ENCODE assay signal across 19 cellular contexts in genomic region chr2:38783586-38783985, GRCh38. TPM values are rescaled to one million over a fixed set of nuclear protein-coding genes. Genes with fewer than 3 reads are reported as not detected.
A peak's percentile ranks its signal among the peaks of the same experiment; 100 is the strongest.
DNase-seq lines count a peak whose midpoint lies in the region; ATAC-seq and TF ChIP-seq lines count a peak whose summit lies in the region.
"Had no signal": no experiment of that assay in that cellular context is flagged by ENCODE, and none has a peak within 500 bp of the region (broad histone marks: within the 10 kb centered on the region; RNA-seq: fewer than 3 reads in every experiment).

No MANE protein-coding gene starts in this region.

- no peak overlapping the region for H3K4me2 ChIP-seq in smooth muscle cell

- H3K36me3 Mint-ChIP-seq in WTC11 (peaks cover 20% of the 10 kb centered on the region), nephron progenitor cell (ENCODE audit: low read depth) (peaks cover 22% of the 10 kb centered on the region)

- BruUV-seq in A673 (replicated peaks; lab: Mats Ljungman, UMichigan), result no TSS peak

- peaks cover 9% of the 10 kb centered on the region for H3K4me1 ChIP-seq in A673 (ENCODE audit: insufficient read depth, low read length, poor library complexity, severe bottlenecking)
- 0 out of 2 replicates have a peak, but pooled peaks cover 3% of the 10 kb centered on the region for H3K4me1 ChIP-seq in HEK293 (ENCODE audit: control insufficient read depth, insufficient read depth, low read length)
- H3K4me1 ChIP-seq in smooth muscle cell (ENCODE audit: low read depth), result peaks cover 6% of the 10 kb centered on the region

- H3K27ac ChIP-seq in A673 (ENCODE audit: low read depth, low read length, poor library complexity, severe bottlenecking) (peak overlapping the region; percentile 32), HEK293 (ENCODE audit: extremely low read depth, low read depth, low read length) (no peak overlapping the region), smooth muscle cell (ENCODE audit: low read depth) (no peak overlapping the region)
- H3K27ac ChIP-seq: Peyer's patch, SJCRH30 had no signal

- CTCF ChIA-PET in A673 (lab: Charles Lee) (no interaction called here), HEK293 (lab: Yijun Ruan, JAX) (no interaction called here), WTC11 (lab: Charles Lee) (interaction anchor here (1.5 kb wide), 1 partner anchor 202 kb away, joined by 4 read pairs; no protein-coding TSS in a partner anchor)

- H3K27me3 ChIP-seq in A673 (replicated peaks; ENCODE audit: insufficient read depth, low read depth, low read length, poor library complexity) (no peaks in the 10 kb centered on the region), smooth muscle cell (ENCODE audit: low read depth) (no peaks in the 10 kb centered on the region)
- H3K27me3 ChIP-seq: Peyer's patch, SJCRH30 had no signal

- no peak for TF ChIP-seq CTCF in A673 (conservative IDR thresholded peaks at IDR 0.05; ENCODE audit: low read depth, low read length)
- TF ChIP-seq CTCF in HEK293 (tag by site-specific recombination; IDR thresholded peaks at IDR 0.05), result no peak
- no peak for TF ChIP-seq CTCF in WTC11 (IDR thresholded peaks at IDR 0.05)
- TF ChIP-seq CTCF in nephron progenitor cell (IDR thresholded peaks at IDR 0.05), result no peak
- TF ChIP-seq CTCF in smooth muscle cell (IDR thresholded peaks at IDR 0.05; ENCODE audit: borderline replicate concordance, insufficient read depth, poor library complexity, severe bottlenecking), result no peak

- H3K27ac Mint-ChIP-seq in WTC11, result peak overlapping the region; percentile 39; the same call in 1 of the 2 replicates
- peak overlapping the region; percentile 92 for H3K27ac Mint-ChIP-seq in nephron progenitor cell
- H3K27ac Mint-ChIP-seq: CD4-positive, alpha-beta T cell; HFFc6 had no signal

- H3K9ac ChIP-seq in smooth muscle cell (ENCODE audit: low read depth), result no peak overlapping the region

- no peaks in the 10 kb centered on the region for H3K9me3 ChIP-seq in A673 (ENCODE audit: low read depth, low read length, poor library complexity, severe bottlenecking)
- H3K9me3 ChIP-seq in HEK293 (ENCODE audit: control insufficient read depth, insufficient read depth, low read depth, low read length), result no peaks in the 10 kb centered on the region
- no peaks in the 10 kb centered on the region for H3K9me3 ChIP-seq in smooth muscle cell (replicated peaks; ENCODE audit: low read depth)
- H3K9me3 ChIP-seq: Peyer's patch, SJCRH30 had no signal

- no peaks in the 10 kb centered on the region for H3K79me2 ChIP-seq in smooth muscle cell (ENCODE audit: low read depth)

- no peaks in the 10 kb centered on the region for H3F3A ChIP-seq in smooth muscle cell (ENCODE audit: low read depth)

- H3K9me3 Mint-ChIP-seq in WTC11 (no peaks in the 10 kb centered on the region), nephron progenitor cell (no peaks in the 10 kb centered on the region)
- H3K9me3 Mint-ChIP-seq: CD4-positive, alpha-beta T cell; HFFc6 had no signal

- H3K27me3 Mint-ChIP-seq in WTC11 (ENCODE audit: low read depth) (no peaks in the 10 kb centered on the region), nephron progenitor cell (ENCODE audit: low read depth, poor library complexity) (no peaks in the 10 kb centered on the region)
- H3K27me3 Mint-ChIP-seq: CD4-positive, alpha-beta T cell had no signal

- no peak overlapping the region for H3K4me3 Mint-ChIP-seq in WTC11
- no peak overlapping the region for H3K4me3 Mint-ChIP-seq in nephron progenitor cell
- H3K4me3 Mint-ChIP-seq: CD4-positive, alpha-beta T cell; HFFc6 had no signal

- ATAC-seq in WTC11 (no peak), HG03196 (IDR thresholded peaks at IDR 0.05; ENCODE audit: unreplicated experiment) (no peak)

- no peak overlapping the region for H2AFZ ChIP-seq in smooth muscle cell (ENCODE audit: low read depth)

- H3K36me3 ChIP-seq in A673 (ENCODE audit: insufficient read depth, low read length, poor library complexity, severe bottlenecking) (peaks cover 9% of the 10 kb centered on the region), HEK293 (ENCODE audit: control insufficient read depth in 2 of 2, insufficient read depth in 1 of 2, low read length in 2 of 2) (peaks cover 23 to 26% of the 10 kb centered on the region in 2 experiments; a peak in 2 of 3 replicates), smooth muscle cell (ENCODE audit: low read depth) (no peaks in the 10 kb centered on the region)

- peaks cover 10% of the 10 kb centered on the region for H3K4me1 Mint-ChIP-seq in WTC11
- peaks cover 22% of the 10 kb centered on the region for H3K4me1 Mint-ChIP-seq in nephron progenitor cell

- POLR2A ChIA-PET in A673 (lab: Charles Lee; ENCODE audit: low non-redundant PET), result no interaction called here
- POLR2A ChIA-PET in HEK293 (lab: Yijun Ruan, JAX), result interaction anchor here (0.6 to 2.4 kb wide), 3 partner anchors 33 to 188 kb away, joined by 4 to 31 read pairs (median 4); partner anchors contain the start of gene SRSF7
- POLR2A ChIA-PET in WTC11 (lab: Charles Lee), result interaction anchor here (0.7 to 2.3 kb wide), 2 partner anchors 32 to 187 kb away, joined by 4 to 9 read pairs; partner anchors contain the start of gene SRSF7

- H3K4me3 ChIP-seq in A673 (ENCODE audit: low read depth, low read length, poor library complexity, severe bottlenecking) (no peak overlapping the region), HEK293 (ENCODE audit: low read depth, low read length) (no peak overlapping the region), smooth muscle cell (no peak overlapping the region)
- H3K4me3 ChIP-seq: Peyer's patch, SJCRH30 had no signal

- no peaks in the 10 kb centered on the region for H4K20me1 ChIP-seq in smooth muscle cell (ENCODE audit: low read depth)

- intact Hi-C loops in A673 (cut with micrococcal nuclease; ENCODE audit: unreplicated experiment), result no loop called here

- DNase-seq in A673 (ENCODE audit: low spot score) (no peak), WTC11 (ENCODE audit: low spot score) (no peak), nephron progenitor cell (no peak), smooth muscle cell (lab: John Stamatoyannopoulos, UW; ENCODE audit: unreplicated experiment) (no peak), NCI-H128 (lab: John Stamatoyannopoulos, UW; ENCODE audit: unreplicated experiment) (no peak)
- DNase-seq: CD4-positive, alpha-beta T cell; COR-L47; DMS79; HFFc6; Kasumi-1; NCI-H1417 treated with DMSO at 0.1 percent for 48 hours; NCI-H187 treated with DMSO at 0.1 percent for 48 hours; NCI-H2107; NCI-H510A; NK-92 treated with Interleukin-12 subunit alpha and Interleukin-12 subunit beta, amount 100 ng/mL, for 24 hours; Peyer's patch; SJCRH30 had no signal

TF ChIP-seq in HEK293, 187 proteins besides CTCF, POLR2A, EP300 and RAD21 (continues in another document):
- peak; percentile 40 for TF ChIP-seq PRDM10 (tag by site-specific recombination; IDR thresholded peaks at IDR 0.05)

TF ChIP-seq in WTC11, 78 proteins besides CTCF, POLR2A, EP300 and RAD21:
- no peak for TF ChIP-seq ZNF317 (CRISPR knock-in tag; IDR thresholded peaks at IDR 0.05; ENCODE audit: borderline replicate concordance, low read depth)
- TF ChIP-seq GRHL2 (CRISPR knock-in tag; IDR thresholded peaks at IDR 0.05; ENCODE audit: insufficient replicate concordance, severe bottlenecking), result no peak
- no peak for TF ChIP-seq NFE2L1 (CRISPR knock-in tag; IDR thresholded peaks at IDR 0.05)
- no peak for TF ChIP-seq ZNF532 (CRISPR knock-in tag; IDR thresholded peaks at IDR 0.05; ENCODE audit: borderline replicate concordance)
- no peak for TF ChIP-seq NFATC4 (CRISPR knock-in tag; IDR thresholded peaks at IDR 0.05)
- no peak for TF ChIP-seq SMAD4 (CRISPR knock-in tag; IDR thresholded peaks at IDR 0.05)
TF ChIP-seq in WTC11: peak in this region for 0.

RNA-seq across cellular contexts. Expression of gene GEMIN6, which starts 5.6 kb away (rescaled TPM):
- 27.9 and 31.1 TPM in 2 replicates for total RNA-seq in A673 (2021)
- total RNA-seq in WTC11 (2021), result 19.3 to 21.3 TPM (median 21.2 TPM) in 3 replicates
- 2.7 and 4.9 TPM in 2 replicates for total RNA-seq in smooth muscle cell
- 9.0 and 10.2 TPM in 2 replicates for polyA plus RNA-seq in smooth muscle cell

RNA-seq across cellular contexts. Expression of gene SRSF7, which starts 32.4 kb away (rescaled TPM):
- total RNA-seq in A673 (2021), result 320 and 355 TPM in 2 replicates
- total RNA-seq in WTC11 (2021), result 299 to 349 TPM (median 342 TPM) in 3 replicates
- 92.5 and 122 TPM in 2 replicates for total RNA-seq in smooth muscle cell
- 102 and 107 TPM in 2 replicates for polyA plus RNA-seq in smooth muscle cell
